ENCODE assay signal across 8 cellular contexts in genomic region chr11:40722179-40722795, GRCh38.
DNase-seq lines count a peak whose midpoint lies in the region; ATAC-seq, FAIRE-seq and TF ChIP-seq lines count a peak whose summit lies in the region.

No MANE protein-coding gene starts in this region.

- FAIRE-seq in HepG2 (lab: Jason Lieb, UNC) = no peak

- CTCF ChIA-PET in HepG2 (lab: Yijun Ruan, JAX; ENCODE audit: low intra/inter-chr PET ratio, low total read pairs) = interaction anchor here (2.5 kb wide), 1 partner anchor 415 kb away, joined by 12 read pairs; no protein-coding TSS in a partner anchor
- CTCF ChIA-PET in OCI-LY7 (lab: Charles Lee; ENCODE audit: unreplicated experiment) = no interaction called here

- H3K36me3 ChIP-seq in DND-41 (ENCODE audit: insufficient read depth, low read length) (no peaks in the 10 kb centered on the region), HepG2 (replicated peaks in 1 of 2; ENCODE audit: control insufficient read depth in 1 of 2, insufficient read depth in 2 of 2, low read length in 2 of 2) (no peaks in the 10 kb centered on the region), OCI-LY7 (ENCODE audit: insufficient read depth, low read length) (no peaks in the 10 kb centered on the region), gastrocnemius medialis (no peaks in the 10 kb centered on the region)

- H3K27me3 ChIP-seq in DND-41 (ENCODE audit: insufficient read depth, low read length, poor library complexity) (no peaks in the 10 kb centered on the region), HepG2 (ENCODE audit: control insufficient read depth in 1 of 2, insufficient read depth in 2 of 2, low read length in 2 of 2) (no peaks in the 10 kb centered on the region), gastrocnemius medialis (no peaks in the 10 kb centered on the region)

- no peak for ATAC-seq in DND-41 (ENCODE audit: insufficient read depth, low read depth)
- peak; percentile 72 for ATAC-seq in HG03025 (IDR thresholded peaks at IDR 0.05; ENCODE audit: low FRiP score, unreplicated experiment)
- ATAC-seq in HepG2 = peak; percentile 87
- ATAC-seq in GM18870 (IDR thresholded peaks at IDR 0.05; ENCODE audit: unreplicated experiment) = no peak
- ATAC-seq in gastrocnemius medialis = no peak

- TF ChIP-seq CTCF in DND-41 (IDR thresholded peaks at IDR 0.05; ENCODE audit: borderline replicate concordance, extremely low read depth, low read length, poor library complexity, severe bottlenecking) (peak; percentile 9), HepG2 (CRISPR knock-in tag; IDR thresholded peaks at IDR 0.05) (peak; percentile 71), OCI-LY7 (conservative IDR thresholded peaks at IDR 0.05; ENCODE audit: low read length) (no peak), gastrocnemius medialis (IDR thresholded peaks at IDR 0.05 in 4 of 5, conservative IDR thresholded peaks at IDR 0.05 in 1 of 5) (no peak)

- TF ChIP-seq POLR2A in HepG2 (IDR thresholded peaks at IDR 0.05; ENCODE audit: insufficient read depth in 1 of 2, low read depth in 2 of 2, low read length in 2 of 2) = no peak
- no peak for TF ChIP-seq POLR2A in gastrocnemius medialis (IDR thresholded peaks at IDR 0.05)

- under 1% methylated on average over 10 of the region's 10 CpGs for WGBS in HepG2 (ENCODE audit: low lambda C conversion rate)

- H3K27ac ChIP-seq in DND-41 (ENCODE audit: low read length) (no peak overlapping the region), HepG2 (ENCODE audit: extremely low read length, insufficient read depth, low read length) (no peak overlapping the region), OCI-LY7 (ENCODE audit: low read depth, low read length, poor library complexity, severe bottlenecking) (no peak overlapping the region), gastrocnemius medialis (no peak overlapping the region)

- DNase-seq in DND-41 = no peak
- DNase-seq in UCSD-AML1 (lab: John Stamatoyannopoulos, UW; ENCODE audit: unreplicated experiment) = peak; percentile 9
- peak; percentile 15 for DNase-seq in HepG2 (ENCODE audit: low spot score)
- no peak for DNase-seq in OCI-LY7 (ENCODE audit: low spot score)
- no peak for DNase-seq in NCI-H345 treated with DMSO at 0.1 percent for 48 hours (lab: John Stamatoyannopoulos, UW; ENCODE audit: unreplicated experiment)
- no peak for DNase-seq in gastrocnemius medialis

- H3K4me1 ChIP-seq in DND-41 (ENCODE audit: insufficient read depth, low read length) (no peaks in the 10 kb centered on the region), HepG2 (ENCODE audit: insufficient read depth, low read length) (no peaks in the 10 kb centered on the region), OCI-LY7 (ENCODE audit: insufficient read depth, low read length, poor library complexity, severe bottlenecking) (no peaks in the 10 kb centered on the region), gastrocnemius medialis (no peaks in the 10 kb centered on the region)

- H3K9ac ChIP-seq in DND-41 (ENCODE audit: low read depth, low read length) (no peak overlapping the region), HepG2 (ENCODE audit: insufficient read depth, low read depth, low read length) (no peak overlapping the region)

- H3K4me2 ChIP-seq in DND-41 (ENCODE audit: insufficient read depth, low read length) (no peak overlapping the region), HepG2 (ENCODE audit: low read depth, low read length) (no peak overlapping the region), OCI-LY7 (ENCODE audit: low read length) (no peak overlapping the region)

- BruUV-seq in HepG2 (replicated peaks; lab: Mats Ljungman, UMichigan) = no TSS peak
- no TSS peak for BruUV-seq in OCI-LY7 (replicated peaks; lab: Mats Ljungman, UMichigan)

- in situ Hi-C loops in HepG2 (cut with HindIII; ENCODE audit: extremely low pct_ligation_motif_present, low pct_unique_long_range_greater_than_20kb) = loop anchor here (10.0 kb wide), 1 partner anchor 417 kb away; no protein-coding TSS in a partner anchor
- in situ Hi-C loops in gastrocnemius medialis (cut with MboI; ENCODE audit: low sequenced_read_pairs in 4 of 4) = no loop called here

- no peaks in the 10 kb centered on the region for H3K79me2 ChIP-seq in DND-41 (ENCODE audit: insufficient read depth, low read length)
- no peaks in the 10 kb centered on the region for H3K79me2 ChIP-seq in HepG2 (ENCODE audit: insufficient read depth, low read length)
- H3K79me2 ChIP-seq in OCI-LY7 (ENCODE audit: insufficient read depth, low read depth, low read length) = no peaks in the 10 kb centered on the region

- no peak overlapping the region for H3K4me3 ChIP-seq in DND-41 (ENCODE audit: low read depth in 1 of 2, low read length in 2 of 2)
- H3K4me3 ChIP-seq in HepG2 (replicated peaks in 1 of 3; ENCODE audit: insufficient read depth in 1 of 3, low read depth in 2 of 3, low read length in 3 of 3) = no peak overlapping the region
- H3K4me3 ChIP-seq in OCI-LY7 (ENCODE audit: low read depth, low read length, poor library complexity, severe bottlenecking) = no peak overlapping the region
- no peak overlapping the region for H3K4me3 ChIP-seq in gastrocnemius medialis

- H4K20me1 ChIP-seq in DND-41 (ENCODE audit: insufficient read depth, low read length) (no peaks in the 10 kb centered on the region), HepG2 (ENCODE audit: insufficient read depth, low read length) (no peaks in the 10 kb centered on the region), OCI-LY7 (ENCODE audit: insufficient read depth, low read length) (no peaks in the 10 kb centered on the region)

- H3K9me3 ChIP-seq in DND-41 (ENCODE audit: insufficient read depth, low read length, severe bottlenecking) = no peaks in the 10 kb centered on the region
- no peaks in the 10 kb centered on the region for H3K9me3 ChIP-seq in HepG2 (ENCODE audit: low read length)
- 0 out of 2 replicates have a peak, but pooled peaks cover 5% of the 10 kb centered on the region for H3K9me3 ChIP-seq in OCI-LY7 (ENCODE audit: low read length)
- H3K9me3 ChIP-seq in gastrocnemius medialis = no peaks in the 10 kb centered on the region

- H2AFZ ChIP-seq in DND-41 (ENCODE audit: low read depth, low read length) = no peak overlapping the region
- no peak overlapping the region for H2AFZ ChIP-seq in HepG2 (ENCODE audit: low read length)
- no peak overlapping the region for H2AFZ ChIP-seq in OCI-LY7 (ENCODE audit: low read length)

- intact Hi-C loops in HepG2 (cut with micrococcal nuclease; ENCODE audit: unreplicated experiment) = loop anchor here (1.0 kb wide), 1 partner anchor 415 kb away; no protein-coding TSS in a partner anchor
- intact Hi-C loops in OCI-LY7 (cut with micrococcal nuclease; ENCODE audit: unreplicated experiment) = no loop called here
- intact Hi-C loops in gastrocnemius medialis (cut with DNase I; ENCODE audit: low total_unique reads) = no loop called here

- POLR2A ChIA-PET in HepG2 (lab: Yijun Ruan, JAX) = no interaction called here
- POLR2A ChIA-PET in OCI-LY7 (lab: Charles Lee) = no interaction called here

- TF ChIP-seq RAD21 in HepG2 (CRISPR knock-in tag; IDR thresholded peaks at IDR 0.05) = no peak

- no peak for TF ChIP-seq EP300 in HepG2 (IDR thresholded peaks at IDR 0.05; ENCODE audit: low read depth in 2 of 2, low read length in 2 of 2)
- no peak for TF ChIP-seq EP300 in HepG2 (CRISPR knock-in tag; IDR thresholded peaks at IDR 0.05; ENCODE audit: borderline replicate concordance)

- H3K9me2 ChIP-seq in OCI-LY7 (ENCODE audit: insufficient read depth, low read length) = no peaks in the 10 kb centered on the region

TF ChIP-seq in HepG2, 621 proteins besides CTCF, POLR2A, EP300 and RAD21:
- TF ChIP-seq ZBTB39 (CRISPR knock-in tag; IDR thresholded peaks at IDR 0.05) (no peak), STAG1 (CRISPR knock-in tag; IDR thresholded peaks at IDR 0.05) (peak; percentile 56), ZNF230 (CRISPR knock-in tag; IDR thresholded peaks at IDR 0.05) (peak; percentile 64; the same call in 1 of the 2 replicates), SMC3 (IDR thresholded peaks at IDR 0.05; ENCODE audit: low read length) (peak; percentile 65; the same call in 1 of the 2 replicates)

Comparison
In these comparisons a context has a peak if more than half of its experiments do, and no peak if none do; other contexts are left out.
1. ATAC-seq: peak in HG03025 (single experiment) and HepG2 (single experiment); none in DND-41 (single experiment), GM18870 (single experiment) and gastrocnemius medialis (0 of 2).
2. DNase-seq: peak in UCSD-AML1 (single experiment) and HepG2 (single experiment); none in DND-41 (single experiment), OCI-LY7 (single experiment), NCI-H345 treated with DMSO at 0.1 percent for 48 hours (single experiment) and gastrocnemius medialis (0 of 2).
3. CTCF ChIP-seq: peak in DND-41 (single experiment) and HepG2 (single experiment); none in OCI-LY7 (single experiment) and gastrocnemius medialis (0 of 5).